ENCODE assay signal across 29 cellular contexts in genomic region chr7:158130023-158130409, GRCh38.
"Had no signal": no experiment of that assay in that cellular context is flagged by ENCODE, and none has a peak within 500 bp of the region (broad histone marks: within the 10 kb centered on the region; RNA-seq: fewer than 3 reads in every experiment).

No MANE protein-coding gene starts in this region.

- H3K27ac ChIP-seq: brain microvascular endothelial cell, coronary artery, esophagus muscularis mucosa, foreskin keratinocyte, gastrocnemius medialis had no signal

- H3K9me3 ChIP-seq: esophagus muscularis mucosa, gastrocnemius medialis had no signal

- DNase-seq: activated CD4-positive, alpha-beta memory T cell treated with anti-CD3 and anti-CD28 coated beads for 36 hours; activated CD4-positive, alpha-beta T cell treated with anti-CD3 and anti-CD28 coated beads for 36 hours; activated CD4-positive, alpha-beta T cell treated with anti-CD3 and anti-CD28 coated beads, Interleukin-2, amount 10 ng/mL, durations not matched to agents 24 days and 14 days; activated CD4-positive, CD25-positive, alpha-beta regulatory T cell; activated CD4-positive, CD25-positive, alpha-beta regulatory T cell treated with anti-CD3 and anti-CD28 coated beads, Interleukin-2, amount 50 U/mL, for 72 hours; activated CD8-positive, alpha-beta memory T cell treated with anti-CD3 and anti-CD28 coated beads, Interleukin-2, amount 50 U/mL, for 48 hours; activated CD8-positive, alpha-beta T cell treated with anti-CD3 and anti-CD28 coated beads, Interleukin-2, amount 10 ng/mL, durations not matched to agents 7 days and 5 days; activated gamma-delta T cell; activated naive CD4-positive, alpha-beta T cell; activated naive CD4-positive, alpha-beta T cell treated with anti-CD3 and anti-CD28 coated beads, Interleukin-2, amount 50 U/mL, for 16 hours; activated T-cell treated with anti-CD3 and anti-CD28 coated beads for 4 hours; activated T-cell treated with anti-CD3 and anti-CD28 coated beads, Interleukin-2, amount 50 U/mL, for 24 hours; activated T-cell treated with anti-CD3 and anti-CD28 coated beads, Interleukin-2, amount 50 U/mL, for 72 hours; amniotic stem cell; brain microvascular endothelial cell; effector memory CD4-positive, alpha-beta T cell; erythroblast; foreskin keratinocyte; gastrocnemius medialis; T-helper 1 cell; T-helper 17 cell; T1000 had no signal

- H3K27ac Mint-ChIP-seq: activated CD4-positive, alpha-beta memory T cell treated with anti-CD3 and anti-CD28 coated beads for 36 hours; activated CD4-positive, alpha-beta T cell treated with anti-CD3 and anti-CD28 coated beads for 36 hours; activated CD4-positive, alpha-beta T cell treated with anti-CD3 and anti-CD28 coated beads, Interleukin-2, amount 10 ng/mL, durations not matched to agents 24 days and 14 days; activated CD8-positive, alpha-beta T cell treated with anti-CD3 and anti-CD28 coated beads, Interleukin-2, amount 10 ng/mL, durations not matched to agents 7 days and 5 days; activated naive CD8-positive, alpha-beta T cell; activated T-cell treated with anti-CD3 and anti-CD28 coated beads, Interleukin-2, amount 50 U/mL, for 24 hours; activated T-cell treated with anti-CD3 and anti-CD28 coated beads, Interleukin-2, amount 50 U/mL, for 72 hours; dendritic cell treated with granulocyte-macrophage colony-stimulating factor and Interleukin-4, amounts not matched to agents 40 ng/mL and 50 ng/mL, for 4 days; T-helper 17 cell; T-helper 2 cell treated with Interferon-gamma antibody and Interleukin-4, amounts not matched to agents 5 μg/mL and 100 μg/mL, for 36 hours had no signal

- H3K27me3 ChIP-seq: brain microvascular endothelial cell, dorsolateral prefrontal cortex, esophagus muscularis mucosa, foreskin keratinocyte, gastrocnemius medialis had no signal

- H3K36me3 Mint-ChIP-seq: activated CD4-positive, alpha-beta memory T cell treated with anti-CD3 and anti-CD28 coated beads for 36 hours; activated naive CD8-positive, alpha-beta T cell had no signal

- H3K36me3 ChIP-seq: brain microvascular endothelial cell, esophagus muscularis mucosa, gastrocnemius medialis had no signal

- ATAC-seq: activated CD4-positive, alpha-beta T cell treated with anti-CD3 and anti-CD28 coated beads for 36 hours; activated CD8-positive, alpha-beta T cell treated with anti-CD3 and anti-CD28 coated beads, Interleukin-2, amount 10 ng/mL, durations not matched to agents 7 days and 5 days; activated T-cell treated with anti-CD3 and anti-CD28 coated beads, Interleukin-2, amount 50 U/mL, for 72 hours; foreskin keratinocyte; gastrocnemius medialis; T-helper 17 cell had no signal

- H3K4me3 Mint-ChIP-seq: activated CD4-positive, alpha-beta memory T cell treated with anti-CD3 and anti-CD28 coated beads for 36 hours; activated CD4-positive, alpha-beta T cell treated with anti-CD3 and anti-CD28 coated beads for 36 hours; activated CD4-positive, alpha-beta T cell treated with anti-CD3 and anti-CD28 coated beads, Interleukin-2, amount 10 ng/mL, durations not matched to agents 24 days and 14 days; activated CD8-positive, alpha-beta T cell treated with anti-CD3 and anti-CD28 coated beads, Interleukin-2, amount 10 ng/mL, durations not matched to agents 7 days and 5 days; activated naive CD8-positive, alpha-beta T cell; activated T-cell treated with anti-CD3 and anti-CD28 coated beads, Interleukin-2, amount 50 U/mL, for 24 hours; activated T-cell treated with anti-CD3 and anti-CD28 coated beads, Interleukin-2, amount 50 U/mL, for 72 hours; central memory CD8-positive, alpha-beta T cell; dendritic cell treated with granulocyte-macrophage colony-stimulating factor and Interleukin-4, amounts not matched to agents 40 ng/mL and 50 ng/mL, for 4 days; T-helper 17 cell; T-helper 2 cell treated with Interferon-gamma antibody and Interleukin-4, amounts not matched to agents 5 μg/mL and 100 μg/mL, for 36 hours had no signal

- H3K4me1 ChIP-seq: esophagus muscularis mucosa, foreskin keratinocyte, gastrocnemius medialis had no signal

- H3K4me1 Mint-ChIP-seq: activated CD4-positive, alpha-beta T cell treated with anti-CD3 and anti-CD28 coated beads for 36 hours; activated CD4-positive, alpha-beta T cell treated with anti-CD3 and anti-CD28 coated beads, Interleukin-2, amount 10 ng/mL, durations not matched to agents 24 days and 14 days; central memory CD8-positive, alpha-beta T cell; T-helper 17 cell had no signal

- H3K9me3 Mint-ChIP-seq: activated CD4-positive, alpha-beta T cell treated with anti-CD3 and anti-CD28 coated beads, Interleukin-2, amount 10 ng/mL, durations not matched to agents 24 days and 14 days; activated T-cell treated with anti-CD3 and anti-CD28 coated beads, Interleukin-2, amount 50 U/mL, for 24 hours; activated T-cell treated with anti-CD3 and anti-CD28 coated beads, Interleukin-2, amount 50 U/mL, for 72 hours; central memory CD8-positive, alpha-beta T cell had no signal

- H3K4me3 ChIP-seq: coronary artery, dorsolateral prefrontal cortex, esophagus muscularis mucosa, gastrocnemius medialis had no signal

- H3K27me3 Mint-ChIP-seq: activated CD4-positive, alpha-beta memory T cell treated with anti-CD3 and anti-CD28 coated beads for 36 hours; activated CD4-positive, alpha-beta T cell treated with anti-CD3 and anti-CD28 coated beads for 36 hours; activated CD4-positive, alpha-beta T cell treated with anti-CD3 and anti-CD28 coated beads, Interleukin-2, amount 10 ng/mL, durations not matched to agents 24 days and 14 days; activated naive CD8-positive, alpha-beta T cell; activated T-cell treated with anti-CD3 and anti-CD28 coated beads, Interleukin-2, amount 50 U/mL, for 24 hours; central memory CD8-positive, alpha-beta T cell; dendritic cell treated with granulocyte-macrophage colony-stimulating factor and Interleukin-4, amounts not matched to agents 40 ng/mL and 50 ng/mL, for 4 days; T-helper 17 cell had no signal
